24 cellular contexts compared by ENCODE assay signal in genomic region chrX:24435038-24435437, GRCh38.
"Had no signal": no experiment of that assay in that cellular context is flagged by ENCODE, and none has a peak within 500 bp of the region (broad histone marks: within the 10 kb centered on the region; RNA-seq: fewer than 3 reads in every experiment).

No MANE protein-coding gene starts in this region.

- ATAC-seq: left lobe of liver; sciatic nerve; stimulated activated effector memory CD8-positive, alpha-beta T cell treated with anti-CD3 and anti-CD28 coated beads, Interleukin-12 subunit alpha, Interleukin-12 subunit beta, amount 100 ng/mL, for 72 hours had no signal

- H3K9me3 Mint-ChIP-seq: stimulated activated effector memory CD8-positive, alpha-beta T cell treated with anti-CD3 and anti-CD28 coated beads, Interleukin-12 subunit alpha, Interleukin-12 subunit beta, amount 100 ng/mL, for 72 hours had no signal

- H3K27me3 ChIP-seq: right atrium auricular region, thyroid gland had no signal

- H3K4me3 Mint-ChIP-seq: memory B cell; nephron progenitor cell; stimulated activated effector memory CD8-positive, alpha-beta T cell treated with anti-CD3 and anti-CD28 coated beads, Interleukin-12 subunit alpha, Interleukin-12 subunit beta, amount 100 ng/mL, for 72 hours had no signal

- H3K36me3 ChIP-seq: prostate gland, right atrium auricular region, stomach, thyroid gland had no signal

- H3K27ac Mint-ChIP-seq: memory B cell; nephron progenitor cell; stimulated activated effector memory CD8-positive, alpha-beta T cell treated with anti-CD3 and anti-CD28 coated beads, Interleukin-12 subunit alpha, Interleukin-12 subunit beta, amount 100 ng/mL, for 72 hours had no signal

- H3K4me2 ChIP-seq: smooth muscle cell had no signal

- DNase-seq: dermis blood vessel endothelial cell; effector memory CD4-positive, alpha-beta T cell; head of caudate nucleus; kidney; nephron progenitor cell; nucleus accumbens; stimulated activated CD4-positive, alpha-beta T cell treated with anti-CD3 and anti-CD28 coated beads, Interleukin-12 subunit alpha, Interleukin-12 subunit beta, amount 100 ng/mL, for 4 hours; stimulated activated CD4-positive, alpha-beta T cell treated with anti-CD3 and anti-CD28 coated beads, Interleukin-1b, Interleukin-23, amount 100 ng/mL, for 48 hours; stimulated activated CD4-positive, alpha-beta T cell treated with anti-CD3 and anti-CD28 coated beads, Interleukin-4, amount 100 ng/mL, for 24 hours; stimulated activated naive CD4-positive, alpha-beta T cell treated with Interleukin-2 at 50 U/mL for 16 hours; stomach; thyroid gland; trophoblast cell had no signal

- H3K4me1 ChIP-seq: prostate gland, right atrium auricular region, stomach, thyroid gland had no signal

- H3K27ac ChIP-seq: coronary artery, prostate gland, right atrium auricular region, stomach, thyroid gland had no signal

- H3K4me3 ChIP-seq: coronary artery, lung, prostate gland, right atrium auricular region, smooth muscle cell, stomach, thyroid gland had no signal

- H3K9me3 ChIP-seq: prostate gland, right atrium auricular region, stomach, thyroid gland had no signal

- FAIRE-seq: endometrium, frontal cortex, kidney had no signal

- H3K36me3 Mint-ChIP-seq: stimulated activated effector memory CD8-positive, alpha-beta T cell treated with anti-CD3 and anti-CD28 coated beads, Interleukin-12 subunit alpha, Interleukin-12 subunit beta, amount 100 ng/mL, for 72 hours had no signal
